In genomic region chr5:131541071-131541470, GRCh38 we compare ENCODE assay signal across 18 cellular contexts.
DNase-seq lines count a peak whose midpoint lies in the region; ATAC-seq and TF ChIP-seq lines count a peak whose summit lies in the region.
"Had no signal": no experiment of that assay in that cellular context is flagged by ENCODE, and none has a peak within 500 bp of the region (broad histone marks: within the 10 kb centered on the region; RNA-seq: fewer than 3 reads in every experiment).

No MANE protein-coding gene starts in this region.

- TF ChIP-seq CTCF in activated B cell treated with CpG ODN at 0.5 μM for 24 hours (IDR thresholded peaks at IDR 0.05): no peak

- intact Hi-C loops in activated B cell treated with CpG ODN at 0.5 μM for 24 hours (cut with micrococcal nuclease): no loop called here

- POLR2A ChIA-PET in activated B cell treated with CpG ODN at 0.5 μM for 24 hours (lab: Charles Lee): no interaction called here

- ATAC-seq in activated B cell treated with CpG ODN at 0.5 μM for 24 hours (ENCODE audit: low read depth) (no peak), HG02840 (IDR thresholded peaks at IDR 0.05; ENCODE audit: low FRiP score, unreplicated experiment) (no peak)
- ATAC-seq: heart right ventricle; K562; stimulated activated memory B cell treated with anti-CD40 and anti-IgM and Interleukin-4, amounts not matched to agents 10 μg/mL and 1 μg/mL and 100 μg/mL, for 72 hours had no signal

- peak overlapping the region; percentile 89 for H3K27ac Mint-ChIP-seq in activated naive CD4-positive, alpha-beta T cell treated with anti-CD3 and anti-CD28 coated beads, Interleukin-2, amount 50 U/mL, for 24 hours
- peak overlapping the region; percentile 31 for H3K27ac Mint-ChIP-seq in activated B cell treated with CpG ODN at 0.5 μM for 24 hours
- H3K27ac Mint-ChIP-seq: stimulated activated memory B cell treated with anti-CD40 and anti-IgM and Interleukin-4, amounts not matched to agents 10 μg/mL and 1 μg/mL and 100 μg/mL, for 72 hours; T-helper 1 cell treated with Interleukin-12 subunit alpha and Interleukin-12 subunit beta and Interleukin-4 antibody, amounts not matched to agents 30 μg/mL and 1 μg/mL, for 36 hours had no signal

- H3K36me3 Mint-ChIP-seq in activated naive CD4-positive, alpha-beta T cell treated with anti-CD3 and anti-CD28 coated beads, Interleukin-2, amount 50 U/mL, for 24 hours: peaks cover 23% of the 10 kb centered on the region
- peaks cover 52% of the 10 kb centered on the region for H3K36me3 Mint-ChIP-seq in activated B cell treated with CpG ODN at 0.5 μM for 24 hours (ENCODE audit: low read depth)

- peaks cover 93% of the 10 kb centered on the region for H3K4me1 Mint-ChIP-seq in activated naive CD4-positive, alpha-beta T cell treated with anti-CD3 and anti-CD28 coated beads, Interleukin-2, amount 50 U/mL, for 24 hours
- H3K4me1 Mint-ChIP-seq in activated B cell treated with CpG ODN at 0.5 μM for 24 hours: peaks cover 45% of the 10 kb centered on the region

- no peaks in the 10 kb centered on the region for H3K27me3 Mint-ChIP-seq in activated naive CD4-positive, alpha-beta T cell treated with anti-CD3 and anti-CD28 coated beads, Interleukin-2, amount 50 U/mL, for 24 hours
- no peaks in the 10 kb centered on the region for H3K27me3 Mint-ChIP-seq in activated B cell treated with CpG ODN at 0.5 μM for 24 hours
- H3K27me3 Mint-ChIP-seq: stimulated activated memory B cell treated with anti-CD40 and anti-IgM and Interleukin-4, amounts not matched to agents 10 μg/mL and 1 μg/mL and 100 μg/mL, for 72 hours had no signal

- H3K4me3 Mint-ChIP-seq in activated naive CD4-positive, alpha-beta T cell treated with anti-CD3 and anti-CD28 coated beads, Interleukin-2, amount 50 U/mL, for 24 hours: peak overlapping the region; percentile 30
- no peak overlapping the region for H3K4me3 Mint-ChIP-seq in activated B cell treated with CpG ODN at 0.5 μM for 24 hours
- H3K4me3 Mint-ChIP-seq: activated T-helper 1 cell treated with anti-CD3 and anti-CD28 coated beads, Interleukin-12 subunit alpha, Interleukin-12 subunit beta, Interleukin-2, Interleukin-4 antibody, amounts not matched to agents 30 ng/mL and 10 ng/mL and 1 ng/mL, durations not matched to agents 14 hours and 24 hours and 36 hours; stimulated activated memory B cell treated with anti-CD40 and anti-IgM and Interleukin-4, amounts not matched to agents 10 μg/mL and 1 μg/mL and 100 μg/mL, for 72 hours; T-helper 1 cell treated with Interleukin-12 subunit alpha and Interleukin-12 subunit beta and Interleukin-4 antibody, amounts not matched to agents 30 μg/mL and 1 μg/mL, for 36 hours had no signal

- no peaks in the 10 kb centered on the region for H3K9me3 Mint-ChIP-seq in activated naive CD4-positive, alpha-beta T cell treated with anti-CD3 and anti-CD28 coated beads, Interleukin-2, amount 50 U/mL, for 24 hours
- no peaks in the 10 kb centered on the region for H3K9me3 Mint-ChIP-seq in activated B cell treated with CpG ODN at 0.5 μM for 24 hours
- H3K9me3 Mint-ChIP-seq: activated T-helper 1 cell treated with anti-CD3 and anti-CD28 coated beads, Interleukin-12 subunit alpha, Interleukin-12 subunit beta, Interleukin-2, Interleukin-4 antibody, amounts not matched to agents 30 ng/mL and 10 ng/mL and 1 ng/mL, durations not matched to agents 14 hours and 24 hours and 36 hours; stimulated activated memory B cell treated with anti-CD40 and anti-IgM and Interleukin-4, amounts not matched to agents 10 μg/mL and 1 μg/mL and 100 μg/mL, for 72 hours; T-helper 1 cell treated with Interleukin-12 subunit alpha and Interleukin-12 subunit beta and Interleukin-4 antibody, amounts not matched to agents 30 μg/mL and 1 μg/mL, for 36 hours had no signal

- no peak for DNase-seq in activated naive CD4-positive, alpha-beta T cell (lab: John Stamatoyannopoulos, UW)
- DNase-seq in NCI-H187 (lab: John Stamatoyannopoulos, UW): peak; percentile 22 to 68
- DNase-seq in activated B cell treated with CpG ODN at 0.5 μM for 24 hours: no peak
- peak; percentile 85 for DNase-seq in renal cortical epithelial cell (ENCODE audit: low read depth)
- DNase-seq in NCI-H774 (lab: John Stamatoyannopoulos, UW): no peak
- DNase-seq in SW 1271 (lab: John Stamatoyannopoulos, UW): no peak
- DNase-seq: colonic mucosa, heart right ventricle, NCI-H1105 treated with DMSO at 0.1 percent for 48 hours, NCI-H748 treated with DMSO at 0.1 percent for 48 hours, ovary, trophoblast cell had no signal

- CTCF ChIA-PET in activated B cell treated with CpG ODN at 0.5 μM for 24 hours (lab: Charles Lee): no interaction called here

Comparison
In these comparisons a context has a peak if more than half of its experiments do, and no peak if none do; other contexts are left out.
1. DNase-seq: peak in NCI-H187 (2 of 2) and renal cortical epithelial cell (single experiment); none in activated naive CD4-positive, alpha-beta T cell (0 of 4), activated B cell treated with CpG ODN at 0.5 μM for 24 hours (single experiment), NCI-H774 (single experiment) and SW 1271 (0 of 2).